ENCODE assay signal across 1 cellular context in the genomic region with DNA sequence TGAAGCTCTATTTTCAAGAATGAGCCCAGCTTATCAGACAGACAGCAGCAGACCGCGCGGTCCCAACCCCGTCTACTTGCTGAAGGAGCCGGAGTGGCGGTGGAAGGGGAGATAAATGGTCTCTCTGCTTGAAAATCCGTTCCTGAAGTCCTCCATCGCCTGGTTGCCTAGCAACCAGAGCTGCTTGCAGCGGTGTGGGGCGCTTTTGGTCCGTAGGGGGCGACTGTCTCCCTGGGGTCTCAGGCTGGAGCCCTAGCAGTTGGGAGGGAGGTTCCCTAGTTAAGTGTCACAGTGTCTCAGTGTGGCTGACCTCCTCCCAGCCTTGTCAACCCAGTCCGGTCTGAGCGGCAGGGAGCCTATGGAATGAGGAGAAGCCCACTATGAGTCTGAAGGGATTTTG.
TF ChIP-seq lines count a peak whose summit lies in the region.

No MANE protein-coding gene starts in this region.

TF ChIP-seq in H1, 55 proteins besides CTCF, POLR2A, EP300 and RAD21:
- TF ChIP-seq NRF1 (IDR thresholded peaks at IDR 0.05; ENCODE audit: low read depth, low read length) (no peak), NANOG (IDR thresholded peaks at IDR 0.05; ENCODE audit: insufficient read depth, low read depth, low read length, poor library complexity, severe bottlenecking) (no peak), POU5F1 (IDR thresholded peaks at IDR 0.05; ENCODE audit: low read depth, low read length) (no peak), SP4 (IDR thresholded peaks at IDR 0.05; ENCODE audit: low read length) (no peak), BRCA1 (IDR thresholded peaks at IDR 0.05; ENCODE audit: low read depth, low read length) (no peak), YY1 (IDR thresholded peaks at IDR 0.05; ENCODE audit: low read depth, low read length) (no peak), JUND (IDR thresholded peaks at IDR 0.05; ENCODE audit: low read length) (no peak), GTF2F1 (IDR thresholded peaks at IDR 0.05; ENCODE audit: borderline replicate concordance, low read depth, low read length) (no peak), ATF2 (IDR thresholded peaks at IDR 0.05; ENCODE audit: low read length) (no peak), CEBPB (IDR thresholded peaks at IDR 0.05; ENCODE audit: low read depth, low read length) (no peak), TEAD4 (IDR thresholded peaks at IDR 0.05; ENCODE audit: low read depth, low read length) (no peak), GABPA (IDR thresholded peaks at IDR 0.05; ENCODE audit: borderline replicate concordance, insufficient read depth, low read length) (no peak), TAF1 (IDR thresholded peaks at IDR 0.05; ENCODE audit: low read depth, low read length) (no peak), EGR1 (IDR thresholded peaks at IDR 0.05; ENCODE audit: borderline replicate concordance, low read depth, low read length) (no peak), SIRT6 (IDR thresholded peaks at IDR 0.05; ENCODE audit: low read length) (no peak)
- TF ChIP-seq, protein P1, sequence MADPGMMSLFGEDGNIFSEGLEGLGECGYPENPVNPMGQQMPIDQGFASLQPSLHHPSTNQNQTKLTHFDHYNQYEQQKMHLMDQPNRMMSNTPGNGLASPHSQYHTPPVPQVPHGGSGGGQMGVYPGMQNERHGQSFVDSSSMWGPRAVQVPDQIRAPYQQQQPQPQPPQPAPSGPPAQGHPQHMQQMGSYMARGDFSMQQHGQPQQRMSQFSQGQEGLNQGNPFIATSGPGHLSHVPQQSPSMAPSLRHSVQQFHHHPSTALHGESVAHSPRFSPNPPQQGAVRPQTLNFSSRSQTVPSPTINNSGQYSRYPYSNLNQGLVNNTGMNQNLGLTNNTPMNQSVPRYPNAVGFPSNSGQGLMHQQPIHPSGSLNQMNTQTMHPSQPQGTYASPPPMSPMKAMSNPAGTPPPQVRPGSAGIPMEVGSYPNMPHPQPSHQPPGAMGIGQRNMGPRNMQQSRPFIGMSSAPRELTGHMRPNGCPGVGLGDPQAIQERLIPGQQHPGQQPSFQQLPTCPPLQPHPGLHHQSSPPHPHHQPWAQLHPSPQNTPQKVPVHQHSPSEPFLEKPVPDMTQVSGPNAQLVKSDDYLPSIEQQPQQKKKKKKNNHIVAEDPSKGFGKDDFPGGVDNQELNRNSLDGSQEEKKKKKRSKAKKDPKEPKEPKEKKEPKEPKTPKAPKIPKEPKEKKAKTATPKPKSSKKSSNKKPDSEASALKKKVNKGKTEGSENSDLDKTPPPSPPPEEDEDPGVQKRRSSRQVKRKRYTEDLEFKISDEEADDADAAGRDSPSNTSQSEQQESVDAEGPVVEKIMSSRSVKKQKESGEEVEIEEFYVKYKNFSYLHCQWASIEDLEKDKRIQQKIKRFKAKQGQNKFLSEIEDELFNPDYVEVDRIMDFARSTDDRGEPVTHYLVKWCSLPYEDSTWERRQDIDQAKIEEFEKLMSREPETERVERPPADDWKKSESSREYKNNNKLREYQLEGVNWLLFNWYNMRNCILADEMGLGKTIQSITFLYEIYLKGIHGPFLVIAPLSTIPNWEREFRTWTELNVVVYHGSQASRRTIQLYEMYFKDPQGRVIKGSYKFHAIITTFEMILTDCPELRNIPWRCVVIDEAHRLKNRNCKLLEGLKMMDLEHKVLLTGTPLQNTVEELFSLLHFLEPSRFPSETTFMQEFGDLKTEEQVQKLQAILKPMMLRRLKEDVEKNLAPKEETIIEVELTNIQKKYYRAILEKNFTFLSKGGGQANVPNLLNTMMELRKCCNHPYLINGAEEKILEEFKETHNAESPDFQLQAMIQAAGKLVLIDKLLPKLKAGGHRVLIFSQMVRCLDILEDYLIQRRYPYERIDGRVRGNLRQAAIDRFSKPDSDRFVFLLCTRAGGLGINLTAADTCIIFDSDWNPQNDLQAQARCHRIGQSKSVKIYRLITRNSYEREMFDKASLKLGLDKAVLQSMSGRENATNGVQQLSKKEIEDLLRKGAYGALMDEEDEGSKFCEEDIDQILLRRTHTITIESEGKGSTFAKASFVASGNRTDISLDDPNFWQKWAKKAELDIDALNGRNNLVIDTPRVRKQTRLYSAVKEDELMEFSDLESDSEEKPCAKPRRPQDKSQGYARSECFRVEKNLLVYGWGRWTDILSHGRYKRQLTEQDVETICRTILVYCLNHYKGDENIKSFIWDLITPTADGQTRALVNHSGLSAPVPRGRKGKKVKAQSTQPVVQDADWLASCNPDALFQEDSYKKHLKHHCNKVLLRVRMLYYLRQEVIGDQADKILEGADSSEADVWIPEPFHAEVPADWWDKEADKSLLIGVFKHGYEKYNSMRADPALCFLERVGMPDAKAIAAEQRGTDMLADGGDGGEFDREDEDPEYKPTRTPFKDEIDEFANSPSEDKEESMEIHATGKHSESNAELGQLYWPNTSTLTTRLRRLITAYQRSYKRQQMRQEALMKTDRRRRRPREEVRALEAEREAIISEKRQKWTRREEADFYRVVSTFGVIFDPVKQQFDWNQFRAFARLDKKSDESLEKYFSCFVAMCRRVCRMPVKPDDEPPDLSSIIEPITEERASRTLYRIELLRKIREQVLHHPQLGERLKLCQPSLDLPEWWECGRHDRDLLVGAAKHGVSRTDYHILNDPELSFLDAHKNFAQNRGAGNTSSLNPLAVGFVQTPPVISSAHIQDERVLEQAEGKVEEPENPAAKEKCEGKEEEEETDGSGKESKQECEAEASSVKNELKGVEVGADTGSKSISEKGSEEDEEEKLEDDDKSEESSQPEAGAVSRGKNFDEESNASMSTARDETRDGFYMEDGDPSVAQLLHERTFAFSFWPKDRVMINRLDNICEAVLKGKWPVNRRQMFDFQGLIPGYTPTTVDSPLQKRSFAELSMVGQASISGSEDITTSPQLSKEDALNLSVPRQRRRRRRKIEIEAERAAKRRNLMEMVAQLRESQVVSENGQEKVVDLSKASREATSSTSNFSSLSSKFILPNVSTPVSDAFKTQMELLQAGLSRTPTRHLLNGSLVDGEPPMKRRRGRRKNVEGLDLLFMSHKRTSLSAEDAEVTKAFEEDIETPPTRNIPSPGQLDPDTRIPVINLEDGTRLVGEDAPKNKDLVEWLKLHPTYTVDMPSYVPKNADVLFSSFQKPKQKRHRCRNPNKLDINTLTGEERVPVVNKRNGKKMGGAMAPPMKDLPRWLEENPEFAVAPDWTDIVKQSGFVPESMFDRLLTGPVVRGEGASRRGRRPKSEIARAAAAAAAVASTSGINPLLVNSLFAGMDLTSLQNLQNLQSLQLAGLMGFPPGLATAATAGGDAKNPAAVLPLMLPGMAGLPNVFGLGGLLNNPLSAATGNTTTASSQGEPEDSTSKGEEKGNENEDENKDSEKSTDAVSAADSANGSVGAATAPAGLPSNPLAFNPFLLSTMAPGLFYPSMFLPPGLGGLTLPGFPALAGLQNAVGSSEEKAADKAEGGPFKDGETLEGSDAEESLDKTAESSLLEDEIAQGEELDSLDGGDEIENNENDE (IDR thresholded peaks at IDR 0.05; ENCODE audit: insufficient replicate concordance, low read length) = no peak
